In the genomic region with DNA sequence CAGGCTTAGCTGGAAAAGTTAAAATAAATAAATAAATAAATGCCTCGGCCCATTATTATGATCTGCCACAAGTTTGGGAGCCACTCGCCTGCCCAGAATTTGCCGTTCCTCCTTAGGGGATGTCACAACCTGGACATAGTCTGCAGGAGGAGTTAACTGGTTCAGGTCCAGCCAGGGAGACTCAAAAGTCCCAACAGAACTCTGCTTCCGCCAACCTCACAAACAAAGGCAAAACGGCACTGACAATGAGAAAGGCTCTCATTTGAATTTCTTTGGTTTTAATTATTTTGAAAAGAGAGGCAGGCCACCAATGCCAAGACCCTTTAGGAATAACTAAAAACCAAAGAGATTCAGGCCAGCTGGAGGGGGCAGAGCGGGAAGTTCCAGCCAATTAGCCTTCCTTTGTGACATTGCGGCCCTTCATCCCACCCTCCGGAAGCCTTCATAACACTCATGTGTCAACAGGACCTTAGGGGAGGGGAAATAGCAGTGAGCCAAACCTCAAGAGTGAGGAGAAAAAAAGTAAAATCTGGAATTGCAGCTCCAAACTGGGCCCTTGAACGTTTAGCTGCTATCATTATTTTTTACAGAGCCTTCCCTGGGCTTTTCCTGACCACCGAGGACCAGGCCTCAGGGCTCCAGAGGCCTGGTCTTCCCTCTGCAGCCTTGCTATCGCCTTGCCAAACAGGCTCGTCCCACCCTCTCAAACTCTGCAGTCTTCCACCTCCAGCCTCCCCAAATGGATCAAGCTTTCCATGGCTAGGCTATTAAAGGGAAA, we compare ENCODE assay signal across 18 cellular contexts.
A peak's percentile ranks its signal among the peaks of the same experiment; 100 is the strongest.
DNase-seq lines count a peak whose midpoint lies in the region; ATAC-seq, FAIRE-seq and TF ChIP-seq lines count a peak whose summit lies in the region.
"Had no signal": no experiment of that assay in that cellular context is flagged by ENCODE, and none has a peak within 500 bp of the region (broad histone marks: within the 10 kb centered on the region; RNA-seq: fewer than 3 reads in every experiment).

No MANE protein-coding gene starts in this region.

- H3K9me3 Mint-ChIP-seq in neural progenitor cell (no peaks in the 10 kb centered on the region), T-cell (no peaks in the 10 kb centered on the region)

- H3K36me3 Mint-ChIP-seq in neural progenitor cell (no peaks in the 10 kb centered on the region), T-cell (no peaks in the 10 kb centered on the region)

- no peak overlapping the region for H3K4me3 Mint-ChIP-seq in neural progenitor cell
- no peak overlapping the region for H3K4me3 Mint-ChIP-seq in T-cell

- no peak overlapping the region for H3K9ac ChIP-seq in neural progenitor cell

- no peak for TF ChIP-seq POLR2A in GM12892 (IDR thresholded peaks at IDR 0.05; ENCODE audit: low read depth, low read length)

- no peaks in the 10 kb centered on the region for H3K79me2 ChIP-seq in neural progenitor cell (ENCODE audit: low read depth)

- peaks cover 22% of the 10 kb centered on the region for H3K4me1 ChIP-seq in neural progenitor cell
- H3K4me1 ChIP-seq: vagina had no signal

- FAIRE-seq in GM12892 (lab: Jason Lieb, UNC): no peak

- no peaks in the 10 kb centered on the region for H3K9me3 ChIP-seq in neural progenitor cell (ENCODE audit: low read depth)
- H3K9me3 ChIP-seq: gastroesophageal sphincter, vagina had no signal

- no peak overlapping the region for H3K4me2 ChIP-seq in neural progenitor cell

- CTCF ChIA-PET in T-cell (lab: Charles Lee): no interaction called here

- no peak overlapping the region for H3K4me3 ChIP-seq in astrocyte of the cerebellum (ENCODE audit: low read depth, low read length)
- no peak overlapping the region for H3K4me3 ChIP-seq in neural progenitor cell
- H3K4me3 ChIP-seq: gastroesophageal sphincter, vagina had no signal

- peak overlapping the region; percentile 97 for H2AFZ ChIP-seq in neural progenitor cell (replicated peaks)

- H3K4me1 Mint-ChIP-seq in neural progenitor cell (no peaks in the 10 kb centered on the region), T-cell (no peaks in the 10 kb centered on the region)

- peaks cover 22% of the 10 kb centered on the region for H3F3A ChIP-seq in neural progenitor cell (ENCODE audit: low read depth)

- no peak for TF ChIP-seq CTCF in astrocyte of the cerebellum (IDR thresholded peaks at IDR 0.05; ENCODE audit: low read depth, low read length, missing control alignments)
- TF ChIP-seq CTCF in neural progenitor cell (IDR thresholded peaks at IDR 0.05): no peak

- no peaks in the 10 kb centered on the region for H3K36me3 ChIP-seq in neural progenitor cell
- H3K36me3 ChIP-seq: gastroesophageal sphincter, vagina had no signal

- peak; percentile 17 for DNase-seq in G401 (ENCODE audit: low spot score)
- peak; percentile 41 for DNase-seq in astrocyte of the cerebellum (ENCODE audit: low read depth)
- peak; percentile 35 for DNase-seq in left ventricle myocardium superior
- no peak for DNase-seq in neural progenitor cell (ENCODE audit: low spot score)
- DNase-seq in T-cell: no peak
- no peak for DNase-seq in GM12892 (ENCODE audit: insufficient read length)
- no peak for DNase-seq in NCI-H82 (lab: John Stamatoyannopoulos, UW)
- DNase-seq in stimulated activated naive CD4-positive, alpha-beta T cell treated with Interleukin-2 at 50 U/mL for 16 hours (lab: John Stamatoyannopoulos, UW): no peak
- DNase-seq: activated CD4-positive, alpha-beta T cell treated with anti-CD3 and anti-CD28 coated beads for 48 hours; erythroblast; NCI-H2029; NCI-H446 treated with DMSO at 0.1 percent for 48 hours; stimulated activated CD8-positive, alpha-beta memory T cell treated with anti-CD3 and anti-CD28 coated beads, Interleukin-4, amount 100 ng/mL, for 48 hours; SW 1271 had no signal

- ATAC-seq in left ventricle myocardium superior (peak; percentile 80), T-cell (replicated peaks in 1 of 4) (no peak)
- ATAC-seq: gastroesophageal sphincter had no signal

- H3K27me3 ChIP-seq in neural progenitor cell: no peaks in the 10 kb centered on the region
- H3K27me3 ChIP-seq: gastroesophageal sphincter, vagina had no signal

- in situ Hi-C loops in G401 (cut with HindIII; ENCODE audit: low sequenced_read_pairs): no loop called here
- in situ Hi-C loops in astrocyte of the cerebellum (cut with HindIII; ENCODE audit: low sequenced_read_pairs): loop anchor here (5.0 kb wide), 1 partner anchor 51 kb away; no protein-coding TSS in a partner anchor

- POLR2A ChIA-PET in T-cell (lab: Charles Lee): no interaction called here

- H4K20me1 ChIP-seq in neural progenitor cell (ENCODE audit: low read depth): no peaks in the 10 kb centered on the region

- H3K27ac Mint-ChIP-seq in neural progenitor cell (no peak overlapping the region), T-cell (no peak overlapping the region)
- H3K27ac Mint-ChIP-seq: progenitor cell of endocrine pancreas had no signal

- intact Hi-C loops in left ventricle myocardium superior (cut with micrococcal nuclease): no loop called here

- no peak overlapping the region for H3K27ac ChIP-seq in neural progenitor cell
- H3K27ac ChIP-seq: C4-2B, gastroesophageal sphincter, vagina had no signal

- H3K27me3 Mint-ChIP-seq in neural progenitor cell (ENCODE audit: insufficient read depth, low read depth) (peaks cover 7% of the 10 kb centered on the region), T-cell (peaks cover 4 to 9% of the 10 kb centered on the region in 2 donors)
- H3K27me3 Mint-ChIP-seq: progenitor cell of endocrine pancreas had no signal

Comparison
In these comparisons a context has a peak if more than half of its experiments do, and no peak if none do; other contexts are left out.
1. DNase-seq: peak in G401 (single experiment), astrocyte of the cerebellum (single experiment) and left ventricle myocardium superior (single experiment); none in neural progenitor cell (single experiment), T-cell (0 of 34), GM12892 (single experiment), NCI-H82 (single experiment) and stimulated activated naive CD4-positive, alpha-beta T cell treated with Interleukin-2 at 50 U/mL for 16 hours (single experiment).